8 cellular contexts compared by ENCODE assay signal in genomic region chr1:211579434-211580302, GRCh38. TPM values are rescaled to one million over a fixed set of nuclear protein-coding genes. Genes with fewer than 3 reads are reported as not detected.
DNase-seq lines count a peak whose midpoint lies in the region; ATAC-seq and TF ChIP-seq lines count a peak whose summit lies in the region.

No MANE protein-coding gene starts in this region.

- intact Hi-C loops in uterus (cut with DNase I; ENCODE audit: low total_unique reads) = loop anchor here (10.0 kb wide), 1 partner anchor 75 kb away; no protein-coding TSS in a partner anchor

- H3K27ac Mint-ChIP-seq in mesothelial cell of epicardium = peak overlapping the region; percentile 31

- H3K4me1 ChIP-seq in HUES6 (ENCODE audit: control insufficient read depth, insufficient read depth, low read length) = peaks cover 29% of the 10 kb centered on the region
- peaks cover 11% of the 10 kb centered on the region for H3K4me1 ChIP-seq in RWPE2 (ENCODE audit: insufficient read depth, poor library complexity, severe bottlenecking)
- H3K4me1 ChIP-seq in uterus = no peaks in the 10 kb centered on the region

- no peaks in the 10 kb centered on the region for H3K9me3 Mint-ChIP-seq in mesothelial cell of epicardium

- H3K9me3 ChIP-seq in HUES6 (ENCODE audit: control insufficient read depth, insufficient read depth, low read depth, low read length) = no peaks in the 10 kb centered on the region
- no peaks in the 10 kb centered on the region for H3K9me3 ChIP-seq in RWPE2 (ENCODE audit: severe bottlenecking)
- H3K9me3 ChIP-seq in uterus = no peaks in the 10 kb centered on the region

- TF ChIP-seq CTCF in RWPE2 (IDR thresholded peaks at IDR 0.05; ENCODE audit: poor library complexity, severe bottlenecking) (no peak), mesothelial cell of epicardium (IDR thresholded peaks at IDR 0.05; ENCODE audit: unreplicated experiment) (no peak), uterus (IDR thresholded peaks at IDR 0.05) (no peak)

- H3K27me3 Mint-ChIP-seq in mesothelial cell of epicardium (ENCODE audit: low read depth) = no peaks in the 10 kb centered on the region

- peak; percentile 97 for DNase-seq in NK-92 treated with Interleukin-12 subunit alpha and Interleukin-12 subunit beta, amount 100 ng/mL, for 24 hours (lab: John Stamatoyannopoulos, UW)
- no peak for DNase-seq in NK-92 (lab: John Stamatoyannopoulos, UW; ENCODE audit: unreplicated experiment)
- DNase-seq in RWPE2 (ENCODE audit: low spot score) = peak; percentile 37
- DNase-seq in cortex of kidney (lab: John Stamatoyannopoulos, UW) = peak; percentile 71
- DNase-seq in mesothelial cell of epicardium (ENCODE audit: low spot score in 2 of 2, unreplicated experiment in 2 of 2) = peak in 1 of 2 experiments; percentile 70
- DNase-seq in uterus = peak in 1 of 2 donors; percentile 80

- peak overlapping the region; percentile 85 for H3K4me3 Mint-ChIP-seq in mesothelial cell of epicardium

- peaks cover 46% of the 10 kb centered on the region for H3K4me1 Mint-ChIP-seq in mesothelial cell of epicardium

- ATAC-seq in GM21717 (IDR thresholded peaks at IDR 0.05; ENCODE audit: unreplicated experiment) (peak; percentile 40), RWPE2 (ENCODE audit: low read depth) (peak; percentile 21)

- H3K36me3 ChIP-seq in HUES6 (ENCODE audit: control insufficient read depth, insufficient read depth, low read length) (peaks cover 13% of the 10 kb centered on the region), RWPE2 (ENCODE audit: low read depth) (peaks cover 14% of the 10 kb centered on the region), uterus (no peaks in the 10 kb centered on the region)

- H3K27me3 ChIP-seq in HUES6 (ENCODE audit: control insufficient read depth, insufficient read depth, low read length) = no peaks in the 10 kb centered on the region
- no peaks in the 10 kb centered on the region for H3K27me3 ChIP-seq in RWPE2 (ENCODE audit: insufficient read depth, poor library complexity, severe bottlenecking)
- H3K27me3 ChIP-seq in uterus = no peaks in the 10 kb centered on the region

- H3K36me3 Mint-ChIP-seq in mesothelial cell of epicardium = peaks cover 2% of the 10 kb centered on the region

- H3K27ac ChIP-seq in HUES6 (ENCODE audit: low read depth, low read length) = no peak overlapping the region; the same call in 1 of the 2 replicates
- no peak overlapping the region for H3K27ac ChIP-seq in RWPE2 (ENCODE audit: poor library complexity, severe bottlenecking)
- H3K27ac ChIP-seq in uterus = peak overlapping the region; percentile 85 to 89

- H3K4me3 ChIP-seq in HUES6 (ENCODE audit: low read depth, low read length) (peak overlapping the region; percentile 60), RWPE2 (ENCODE audit: severe bottlenecking) (peak overlapping the region; percentile 62), uterus (peak overlapping the region; percentile 59 to 97)

- TF ChIP-seq POLR2A in uterus (IDR thresholded peaks at IDR 0.05) = no peak

- H3K9ac ChIP-seq in HUES6 (ENCODE audit: low read length) = peak overlapping the region; percentile 50

RNA-seq across cellular contexts. Expression of gene SLC30A1, which starts 0.7 kb away (rescaled TPM):
- total RNA-seq in mesothelial cell of epicardium (11.0 to 11.7 TPM (median 11.1 TPM) in 3 replicates), uterus (10 to 100 TPM; 12.8 to 44.7 (median 19.1) TPM)

Comparison
In these comparisons a context has a peak if more than half of its experiments do, and no peak if none do; other contexts are left out.
1. H3K27ac ChIP-seq: peak in uterus (2 of 2); none in HUES6 (single experiment) and RWPE2 (single experiment).
2. Peak in every context shown above with its lines, with median percentiles within 50 percentile points of each other: H3K4me3 ChIP-seq.